ENCODE assay signal across 21 cellular contexts in genomic region chr3:196804775-196805174, GRCh38.
DNase-seq lines count a peak whose midpoint lies in the region; ATAC-seq, FAIRE-seq and TF ChIP-seq lines count a peak whose summit lies in the region.
"Had no signal": no experiment of that assay in that cellular context is flagged by ENCODE, and none has a peak within 500 bp of the region (broad histone marks: within the 10 kb centered on the region; RNA-seq: fewer than 3 reads in every experiment).

No MANE protein-coding gene starts in this region.

- ATAC-seq in HepG2 (no peak), right lobe of liver (no peak), IMR-90 (ENCODE audit: low read depth) (no peak), K562 (no peak), Right ventricle myocardium inferior (no peak)

- H2AK9ac ChIP-seq in IMR-90 (replicated peaks; ENCODE audit: low read depth, low read length, poor library complexity): no peak overlapping the region

- no peak overlapping the region for H3K18ac ChIP-seq in IMR-90 (ENCODE audit: low read depth, low read length)

- H2BK20ac ChIP-seq in IMR-90 (ENCODE audit: low read depth, low read length): no peak overlapping the region

- no peak overlapping the region for H2BK5ac ChIP-seq in IMR-90 (ENCODE audit: low read depth, low read length, poor library complexity, severe bottlenecking)

- no peak overlapping the region for H3K56ac ChIP-seq in IMR-90 (ENCODE audit: extremely low read depth, insufficient read depth, low read length)

- H3K4me1 ChIP-seq in HepG2 (ENCODE audit: insufficient read depth, low read length): no peaks in the 10 kb centered on the region
- H3K4me1 ChIP-seq in right lobe of liver: no peaks in the 10 kb centered on the region
- H3K4me1 ChIP-seq in IMR-90 (ENCODE audit: control insufficient read depth, insufficient read depth, low read length): 0 out of 2 replicates have a peak, but pooled peaks cover 1% of the 10 kb centered on the region
- no peaks in the 10 kb centered on the region; a peak in 1 of 5 replicates for H3K4me1 ChIP-seq in K562 (replicated peaks in 1 of 2; ENCODE audit: control insufficient read depth in 2 of 2, insufficient read depth in 2 of 2, low read length in 2 of 2)
- H3K4me1 ChIP-seq: BE2C, BLaER1 had no signal

- H3K79me2 ChIP-seq in HepG2 (ENCODE audit: insufficient read depth, low read length) (no peaks in the 10 kb centered on the region), K562 (ENCODE audit: control insufficient read depth, insufficient read depth, low read length) (0 out of 3 replicates have a peak, but pooled peaks cover 3% of the 10 kb centered on the region)

- POLR2A ChIA-PET in HepG2 (lab: Yijun Ruan, JAX) (no interaction called here), IMR-90 (lab: Charles Lee; ENCODE audit: unreplicated experiment) (no interaction called here), K562 (lab: Yijun Ruan, JAX) (no interaction called here)

- no TSS peak for BruUV-seq in HepG2 (replicated peaks; lab: Mats Ljungman, UMichigan)
- no TSS peak for BruUV-seq in IMR-90 (replicated peaks; lab: Mats Ljungman, UMichigan)
- BruUV-seq in K562 (replicated peaks; lab: Mats Ljungman, UMichigan): no TSS peak

- no peak overlapping the region for H3K4ac ChIP-seq in IMR-90 (ENCODE audit: low read depth, low read length)

- dilution Hi-C loops in IMR-90 (cut with HindIII; ENCODE audit: low sequenced_read_pairs, unreplicated experiment): no loop called here

- no peak for TF ChIP-seq EP300 in HepG2 (IDR thresholded peaks at IDR 0.05; ENCODE audit: low read depth in 2 of 2, low read length in 2 of 2)
- no peak for TF ChIP-seq EP300 in HepG2 (CRISPR knock-in tag; IDR thresholded peaks at IDR 0.05; ENCODE audit: borderline replicate concordance)
- no peak for TF ChIP-seq EP300 in K562 (IDR thresholded peaks at IDR 0.05; ENCODE audit: low read length)

- no peak for FAIRE-seq in HepG2 (lab: Jason Lieb, UNC)
- FAIRE-seq in K562 (lab: Jason Lieb, UNC): no peak
- FAIRE-seq: GM12891, GM19239 had no signal

- no peak overlapping the region for H4K5ac ChIP-seq in IMR-90 (ENCODE audit: low read depth, low read length)

- TF ChIP-seq CTCF in HepG2 (CRISPR knock-in tag; IDR thresholded peaks at IDR 0.05): no peak
- no peak for TF ChIP-seq CTCF in right lobe of liver (IDR thresholded peaks at IDR 0.05)
- TF ChIP-seq CTCF in IMR-90 (conservative IDR thresholded peaks at IDR 0.05; ENCODE audit: low read depth, low read length): no peak
- no peak for TF ChIP-seq CTCF in K562 (IDR thresholded peaks at IDR 0.05 in 2 of 3, conservative IDR thresholded peaks at IDR 0.05 in 1 of 3; ENCODE audit: insufficient read depth in 2 of 3, low read depth in 1 of 3, low read length in 3 of 3)

- H3K9me3 ChIP-seq in HepG2 (ENCODE audit: low read length): no peaks in the 10 kb centered on the region
- no peaks in the 10 kb centered on the region for H3K9me3 ChIP-seq in right lobe of liver
- H3K9me3 ChIP-seq in IMR-90 (ENCODE audit: control insufficient read depth, insufficient read depth, low read length): no peaks in the 10 kb centered on the region
- no peaks in the 10 kb centered on the region for H3K9me3 ChIP-seq in K562 (replicated peaks; ENCODE audit: control insufficient read depth, insufficient read depth, low read depth, low read length)
- H3K9me3 ChIP-seq: BE2C had no signal

- peaks cover 9 to 54% of the 10 kb centered on the region in 2 experiments for H3K36me3 ChIP-seq in HepG2 (replicated peaks in 1 of 2; ENCODE audit: control insufficient read depth in 1 of 2, insufficient read depth in 2 of 2, low read length in 2 of 2)
- H3K36me3 ChIP-seq in right lobe of liver: peaks cover 3 to 78% (median 23%) of the 10 kb centered on the region in 4 donors
- H3K36me3 ChIP-seq in IMR-90 (ENCODE audit: control insufficient read depth, insufficient read depth, low read length): peaks cover 28% of the 10 kb centered on the region
- H3K36me3 ChIP-seq in K562 (ENCODE audit: control insufficient read depth, insufficient read depth, low read length): peaks cover 67% of the 10 kb centered on the region

- no peak overlapping the region for H4K8ac ChIP-seq in IMR-90 (ENCODE audit: low read depth in 2 of 2, low read length in 2 of 2)

- in situ Hi-C loops in HepG2 (cut with HindIII; ENCODE audit: extremely low pct_ligation_motif_present, low pct_unique_long_range_greater_than_20kb): no loop called here
- in situ Hi-C loops in IMR-90 (cut with MboI; ENCODE audit: low sequenced_read_pairs): no loop called here
- in situ Hi-C loops in K562 (cut with MboI): no loop called here

- H3K9me1 ChIP-seq in IMR-90 (ENCODE audit: insufficient read depth, low read length) (no peaks in the 10 kb centered on the region), K562 (ENCODE audit: control insufficient read depth, insufficient read depth, low read length) (no peaks in the 10 kb centered on the region)

- no peak overlapping the region for H3K27ac ChIP-seq in HepG2 (ENCODE audit: extremely low read length, insufficient read depth, low read length)
- H3K27ac ChIP-seq in right lobe of liver: no peak overlapping the region
- H3K27ac ChIP-seq in IMR-90 (ENCODE audit: insufficient read depth, low read length): no peak overlapping the region
- H3K27ac ChIP-seq in K562 (ENCODE audit: extremely low read depth, low read depth, low read length): no peak overlapping the region
- H3K27ac ChIP-seq: 22Rv1, BLaER1 had no signal

- H3K9ac ChIP-seq in HepG2 (ENCODE audit: insufficient read depth, low read depth, low read length) (no peak overlapping the region), IMR-90 (ENCODE audit: low read depth, low read length) (no peak overlapping the region), K562 (ENCODE audit: insufficient read depth in 1 of 2, low read depth in 2 of 2, low read length in 2 of 2) (no peak overlapping the region)
- H3K9ac ChIP-seq: BLaER1 had no signal

- H2AFZ ChIP-seq in HepG2 (ENCODE audit: low read length): no peak overlapping the region
- H2AFZ ChIP-seq in IMR-90 (replicated peaks; ENCODE audit: low read length, poor library complexity): no peak overlapping the region
- H2AFZ ChIP-seq in K562 (ENCODE audit: low read depth, low read length): no peak overlapping the region

- no peak for DNase-seq in HepG2 (ENCODE audit: low spot score)
- DNase-seq in right lobe of liver: no peak
- DNase-seq in IMR-90: no peak
- no peak for DNase-seq in K562 (ENCODE audit: extremely low read depth in 1 of 4, low spot score in 3 of 4)
- DNase-seq in NCI-H1048 (lab: John Stamatoyannopoulos, UW): no peak
- DNase-seq in Right ventricle myocardium inferior (ENCODE audit: missing footprints): no peak
- DNase-seq: ACHN, BE2C, C1 segment of cervical spinal cord, COR-L47, DMS 273 treated with DMSO at 0.1 percent for 48 hours, DMS153, DMS53, DMS79, DND-41, EL, GF-D8 had no signal

- H3K14ac ChIP-seq in IMR-90 (replicated peaks; ENCODE audit: low read depth, low read length): no peak overlapping the region

- intact Hi-C loops in HepG2 (cut with micrococcal nuclease; ENCODE audit: unreplicated experiment): no loop called here
- intact Hi-C loops in right lobe of liver (cut with DNase I): no loop called here
- intact Hi-C loops in IMR-90 (cut with micrococcal nuclease): loop anchor here (5.0 kb wide), 1 partner anchor 62 kb away; no protein-coding TSS in a partner anchor
- intact Hi-C loops in K562 (cut with micrococcal nuclease): no loop called here
- intact Hi-C loops in Right ventricle myocardium inferior (cut with DNase I): no loop called here

- H2BK120ac ChIP-seq in IMR-90 (ENCODE audit: low read depth, low read length): no peak overlapping the region

- no peak overlapping the region for H3K4me3 ChIP-seq in HepG2 (replicated peaks in 1 of 3; ENCODE audit: insufficient read depth in 1 of 3, low read depth in 2 of 3, low read length in 3 of 3)
- H3K4me3 ChIP-seq in right lobe of liver: no peak overlapping the region
- H3K4me3 ChIP-seq in IMR-90 (ENCODE audit: insufficient read depth, low read depth, low read length): no peak overlapping the region
- no peak overlapping the region for H3K4me3 ChIP-seq in K562
- H3K4me3 ChIP-seq: BLaER1 had no signal

- H4K20me1 ChIP-seq in HepG2 (ENCODE audit: insufficient read depth, low read length) (no peaks in the 10 kb centered on the region), IMR-90 (ENCODE audit: insufficient read depth, low read length) (peaks cover 7% of the 10 kb centered on the region; the same call in 1 of the 2 replicates), K562 (replicated peaks; ENCODE audit: control insufficient read depth, insufficient read depth, low read length) (no peaks in the 10 kb centered on the region)

- no peak for TF ChIP-seq RAD21 in HepG2 (CRISPR knock-in tag; IDR thresholded peaks at IDR 0.05)
- no peak for TF ChIP-seq RAD21 in IMR-90 (IDR thresholded peaks at IDR 0.05; ENCODE audit: low read length)
- TF ChIP-seq RAD21 in K562 (CRISPR knock-in tag; conservative IDR thresholded peaks at IDR 0.05 in 1 of 2, IDR thresholded peaks at IDR 0.05 in 1 of 2): no peak

- peaks cover 10 to 13% of the 10 kb centered on the region in 2 experiments; a peak in 3 of 4 replicates for H3K79me1 ChIP-seq in IMR-90 (ENCODE audit: low read depth in 1 of 2, low read length in 2 of 2)

- H2AK5ac ChIP-seq in IMR-90 (ENCODE audit: low read depth, low read length): no peak overlapping the region

- TF ChIP-seq POLR2A in HepG2 (IDR thresholded peaks at IDR 0.05; ENCODE audit: insufficient read depth in 1 of 2, low read depth in 2 of 2, low read length in 2 of 2): no peak
- no peak for TF ChIP-seq POLR2A in right lobe of liver (IDR thresholded peaks at IDR 0.05)
- no peak for TF ChIP-seq POLR2A in IMR-90 (IDR thresholded peaks at IDR 0.05; ENCODE audit: low read depth, low read length)
- TF ChIP-seq POLR2A in K562 (conservative IDR thresholded peaks at IDR 0.05): no peak

- no peak overlapping the region for H2BK15ac ChIP-seq in IMR-90 (ENCODE audit: low read depth, low read length)

- no peak overlapping the region for H4K91ac ChIP-seq in IMR-90 (ENCODE audit: insufficient read depth, low read depth, low read length)

- H3K23ac ChIP-seq in IMR-90 (ENCODE audit: low read depth, low read length): no peak overlapping the region

- H3K27me3 ChIP-seq in HepG2 (ENCODE audit: control insufficient read depth in 1 of 2, insufficient read depth in 2 of 2, low read length in 2 of 2) (no peaks in the 10 kb centered on the region), right lobe of liver (no peaks in the 10 kb centered on the region), IMR-90 (ENCODE audit: control insufficient read depth, insufficient read depth, low read length) (no peaks in the 10 kb centered on the region), K562 (ENCODE audit: control insufficient read depth in 2 of 2, insufficient read depth in 2 of 2, low read length in 2 of 2) (no peaks in the 10 kb centered on the region)
- H3K27me3 ChIP-seq: BE2C, BLaER1 had no signal

- CTCF ChIA-PET in HepG2 (lab: Yijun Ruan, JAX; ENCODE audit: low intra/inter-chr PET ratio, low total read pairs) (no interaction called here), IMR-90 (lab: Yijun Ruan, JAX) (no interaction called here), K562 (lab: Yijun Ruan, JAX; ENCODE audit: low intra/inter-chr PET ratio) (no interaction called here)

- H3K4me2 ChIP-seq in HepG2 (ENCODE audit: low read depth, low read length) (no peak overlapping the region), IMR-90 (ENCODE audit: low read depth, low read length) (no peak overlapping the region), K562 (ENCODE audit: insufficient read depth, low read length) (no peak overlapping the region)
- H3K4me2 ChIP-seq: BLaER1 had no signal

Comparison
In these comparisons a context has a peak if more than half of its experiments do, and no peak if none do; other contexts are left out.
1. Of the 241 proteins assayed by ChIP-seq in both HepG2 and K562: peak only in HepG2: none; only in K562: MAFF; in both: MAFK; in neither: 239.